In genomic region chr5:119071573-119071874, GRCh38 we compare ENCODE assay signal across 8 cellular contexts. TPM values are rescaled to one million over a fixed set of nuclear protein-coding genes. Genes with fewer than 3 reads are reported as not detected.
DNase-seq lines count a peak whose midpoint lies in the region; ATAC-seq and TF ChIP-seq lines count a peak whose summit lies in the region.

No MANE protein-coding gene starts in this region.

- no peaks in the 10 kb centered on the region for H3K9me3 ChIP-seq in A673 (ENCODE audit: low read depth, low read length, poor library complexity, severe bottlenecking)
- H3K9me3 ChIP-seq in HUES64 (ENCODE audit: insufficient read depth, low read depth, low read length) = no peaks in the 10 kb centered on the region
- no peaks in the 10 kb centered on the region for H3K9me3 ChIP-seq in aorta (ENCODE audit: control insufficient read depth, low read length)

- BruUV-seq in A673 (replicated peaks; lab: Mats Ljungman, UMichigan) = no TSS peak

- peak overlapping the region; percentile 96 for H3K4me3 Mint-ChIP-seq in mesothelial cell of epicardium

- peak; percentile 6 for ATAC-seq in GM19025 (IDR thresholded peaks at IDR 0.05; ENCODE audit: low read depth, unreplicated experiment)
- peak; percentile 27 for ATAC-seq in aorta (ENCODE audit: low FRiP score)

- H3K27ac ChIP-seq in A673 (ENCODE audit: low read depth, low read length, poor library complexity, severe bottlenecking) = peak overlapping the region; percentile 92
- peak overlapping the region; percentile 86; the same call in 1 of the 2 replicates for H3K27ac ChIP-seq in HUES64 (ENCODE audit: low read depth, low read length)
- peak overlapping the region; percentile 97 for H3K27ac ChIP-seq in caudate nucleus (ENCODE audit: low read depth, low read length)
- H3K27ac ChIP-seq in aorta (ENCODE audit: low read depth in 1 of 2, low read length in 2 of 2) = peak overlapping the region; percentile 30 to 45

- peak overlapping the region; percentile 91 for H3K27ac Mint-ChIP-seq in mesothelial cell of epicardium

- H3K27me3 ChIP-seq in A673 (replicated peaks; ENCODE audit: insufficient read depth, low read depth, low read length, poor library complexity) = no peaks in the 10 kb centered on the region
- H3K27me3 ChIP-seq in HUES64 (ENCODE audit: insufficient read depth, low read length) = no peaks in the 10 kb centered on the region
- no peaks in the 10 kb centered on the region for H3K27me3 ChIP-seq in aorta (ENCODE audit: control insufficient read depth in 1 of 2, insufficient read depth in 2 of 2, low read length in 1 of 2)

- TF ChIP-seq CTCF in A673 (conservative IDR thresholded peaks at IDR 0.05; ENCODE audit: low read depth, low read length) (no peak), mesothelial cell of epicardium (IDR thresholded peaks at IDR 0.05; ENCODE audit: unreplicated experiment) (no peak)

- CTCF ChIA-PET in A673 (lab: Charles Lee) = no interaction called here

- H3K36me3 Mint-ChIP-seq in mesothelial cell of epicardium = no peaks in the 10 kb centered on the region

- peak overlapping the region; percentile 97 for H3K4me3 ChIP-seq in A673 (ENCODE audit: low read depth, low read length, poor library complexity, severe bottlenecking)
- H3K4me3 ChIP-seq in HUES64 (ENCODE audit: low read length) = peak overlapping the region; percentile 71
- H3K4me3 ChIP-seq in aorta (ENCODE audit: low read length in 2 of 2) = peak overlapping the region; percentile 79 to 81

- H3K4me1 Mint-ChIP-seq in mesothelial cell of epicardium = peaks cover 34% of the 10 kb centered on the region

- intact Hi-C loops in A673 (cut with micrococcal nuclease; ENCODE audit: unreplicated experiment) = loop anchor here (5.0 kb wide), 1 partner anchor 196 kb away; no protein-coding TSS in a partner anchor
- intact Hi-C loops in aorta (cut with DNase I) = loop anchor here in 1 of 2 donors (2.0 kb wide), 1 partner anchor 263 kb away; no protein-coding TSS in a partner anchor

- WGBS in HUES64 = under 1% methylated on average over 18 of the region's 18 CpGs
- WGBS in aorta, 2 donors = 0 to 1% methylated on average over 17 to 18 of the region's 18 CpGs

- peak overlapping the region; percentile 71 for H3K9ac ChIP-seq in HUES64 (ENCODE audit: low read depth, low read length)

- no peaks in the 10 kb centered on the region for H3K36me3 ChIP-seq in A673 (ENCODE audit: insufficient read depth, low read length, poor library complexity, severe bottlenecking)
- no peaks in the 10 kb centered on the region for H3K36me3 ChIP-seq in HUES64 (ENCODE audit: insufficient read depth, low read length)
- no peaks in the 10 kb centered on the region for H3K36me3 ChIP-seq in aorta (ENCODE audit: control insufficient read depth in 1 of 2, insufficient read depth in 2 of 2, low read length in 1 of 2)

- H3K27me3 Mint-ChIP-seq in mesothelial cell of epicardium (ENCODE audit: low read depth) = no peaks in the 10 kb centered on the region

- POLR2A ChIA-PET in A673 (lab: Charles Lee; ENCODE audit: low non-redundant PET) = no interaction called here

- DNase-seq in A673 (ENCODE audit: low spot score) (peak; percentile 7), caudate nucleus (lab: John Stamatoyannopoulos, UW) (peak in 7 of 61 donors; percentile 42 to 65 (median 58)), mesothelial cell of epicardium (ENCODE audit: low spot score in 2 of 2, unreplicated experiment in 2 of 2) (no peak), aorta (no peak), inferior parietal cortex (ENCODE audit: extremely low spot score) (no peak)
- DNase-seq in activated CD8-positive, alpha-beta memory T cell treated with anti-CD3 and anti-CD28 coated beads for 24 hours = no peak

- H3K9me3 Mint-ChIP-seq in mesothelial cell of epicardium = no peaks in the 10 kb centered on the region

- peaks cover 5% of the 10 kb centered on the region for H3K4me1 ChIP-seq in A673 (ENCODE audit: insufficient read depth, low read length, poor library complexity, severe bottlenecking)
- peaks cover 35% of the 10 kb centered on the region for H3K4me1 ChIP-seq in HUES64 (ENCODE audit: insufficient read depth, low read length)
- H3K4me1 ChIP-seq in aorta (ENCODE audit: control insufficient read depth in 1 of 2, insufficient read depth in 2 of 2, low read length in 2 of 2) = peaks cover 0 to 4% of the 10 kb centered on the region in 2 donors

RNA-seq across cellular contexts. Expression of gene DMXL1, which starts 0.6 kb away (rescaled TPM):
- 28.4 and 30.9 TPM in 2 replicates for total RNA-seq in A673 (2021)
- polyA plus RNA-seq in HUES64 (2013, experiment 1 of 2) = 20.7 TPM
- polyA plus RNA-seq in HUES64 (2013, experiment 2 of 2) = 21.2 TPM
- 68.6 to 75.2 TPM (median 74.9 TPM) in 3 replicates for total RNA-seq in mesothelial cell of epicardium
- total RNA-seq in aorta = 10 to 100 TPM; 50.8 to 69.7 TPM
- polyA plus RNA-seq in aorta = 10 to 100 TPM; 10.5 to 17.8 TPM

Comparison
In these comparisons a context has a peak if more than half of its experiments do, and no peak if none do; other contexts are left out.
1. H3K27ac ChIP-seq: peak in every context shown above with its lines; median percentile 97 in caudate nucleus; 92 in A673; 86 in HUES64; 38 in aorta.